In genomic region chr3:150020527-150020926, GRCh38 we compare ENCODE assay signal across 25 cellular contexts. TPM values are rescaled to one million over a fixed set of nuclear protein-coding genes. Genes with fewer than 3 reads are reported as not detected.
DNase-seq lines count a peak whose midpoint lies in the region; ATAC-seq and TF ChIP-seq lines count a peak whose summit lies in the region.
"Had no signal": no experiment of that assay in that cellular context is flagged by ENCODE, and none has a peak within 500 bp of the region (broad histone marks: within the 10 kb centered on the region; RNA-seq: fewer than 3 reads in every experiment).

No MANE protein-coding gene starts in this region.

- H3K4me1 ChIP-seq in mesenchymal stem cell (ENCODE audit: control insufficient read depth, insufficient read depth, low read depth, low read length), result peaks cover 9% of the 10 kb centered on the region
- H3K4me1 ChIP-seq: thyroid gland had no signal

- H3K36me3 Mint-ChIP-seq in chondrocyte (ENCODE audit: low read depth) (peaks cover 5% of the 10 kb centered on the region), natural killer cell (no peaks in the 10 kb centered on the region)
- no peaks in the 10 kb centered on the region for H3K36me3 Mint-ChIP-seq in activated naive CD4-positive, alpha-beta T cell treated with anti-CD3 and anti-CD28 coated beads, Interleukin-2, amount 10 ng/mL, durations not matched to agents 7 days and 5 days
- H3K36me3 Mint-ChIP-seq: neural progenitor cell had no signal

- H3K27me3 ChIP-seq in mesenchymal stem cell (ENCODE audit: control insufficient read depth in 1 of 2, insufficient read depth in 1 of 2, low read length in 2 of 2), result no peaks in the 10 kb centered on the region
- H3K27me3 ChIP-seq: BLaER1, neural progenitor cell, thyroid gland had no signal

- TF ChIP-seq CTCF in chondrocyte (IDR thresholded peaks at IDR 0.05) (peak; percentile 7), natural killer cell (IDR thresholded peaks at IDR 0.05) (no peak)

- H3K4me3 Mint-ChIP-seq in chondrocyte (ENCODE audit: unreplicated experiment) (no peak overlapping the region), natural killer cell (no peak overlapping the region)
- no peak overlapping the region for H3K4me3 Mint-ChIP-seq in activated naive CD4-positive, alpha-beta T cell treated with anti-CD3 and anti-CD28 coated beads, Interleukin-2, amount 10 ng/mL, durations not matched to agents 7 days and 5 days
- H3K4me3 Mint-ChIP-seq: activated CD4-positive, alpha-beta T cell treated with anti-CD3 and anti-CD28 coated beads for 36 hours; H9; neural progenitor cell; stimulated activated naive B cell treated with anti-CD40 and anti-IgM and Interleukin-4, amounts not matched to agents 10 μg/mL and 1 μg/mL and 100 μg/mL, for 72 hours had no signal

- no peak overlapping the region for H2BK15ac ChIP-seq in mesenchymal stem cell (ENCODE audit: low read depth, poor library complexity, severe bottlenecking)

- H3K14ac ChIP-seq in mesenchymal stem cell (ENCODE audit: low read length in 2 of 2), result no peak overlapping the region

- H2AFZ ChIP-seq in mesenchymal stem cell (ENCODE audit: low read depth, low read length), result no peak overlapping the region
- H2AFZ ChIP-seq: neural progenitor cell had no signal

- DNase-seq in ELR (ENCODE audit: low read depth), result peak; percentile 88
- DNase-seq in RPMI7951 (ENCODE audit: low read depth), result peak; percentile 10
- no peak for DNase-seq in chondrocyte (ENCODE audit: low spot score)
- peak; percentile 36 for DNase-seq in mesenchymal stem cell
- DNase-seq in activated naive CD4-positive, alpha-beta T cell treated with anti-CD3 and anti-CD28 coated beads, Interleukin-2, amount 10 ng/mL, durations not matched to agents 7 days and 5 days, result no peak
- no peak for DNase-seq in central memory CD4-positive, alpha-beta T cell
- no peak for DNase-seq in natural killer cell
- no peak for DNase-seq in HEK293T (ENCODE audit: extremely low spot score)
- DNase-seq: activated CD4-positive, alpha-beta T cell treated with anti-CD3 and anti-CD28 coated beads for 36 hours; activated CD8-positive, alpha-beta memory T cell treated with anti-CD3 and anti-CD28 coated beads, Interleukin-2, amount 50 U/mL, for 4 hours; activated effector memory CD4-positive, alpha-beta T cell treated with anti-CD3 and anti-CD28 coated beads, Interleukin-2, amount 50 U/mL, for 16 hours; anterior cingulate cortex; H9; hypothalamus; midbrain; MM.1S; NCI-H187; NCI-H446 treated with DMSO at 0.1 percent for 48 hours; stimulated activated CD4-positive, alpha-beta T cell treated with anti-CD3 and anti-CD28 coated beads, Interleukin-15, amount 100 ng/mL, for 24 hours; stimulated activated naive B cell treated with anti-CD40 and anti-IgM and Interleukin-4, amounts not matched to agents 10 μg/mL and 1 μg/mL and 100 μg/mL, for 72 hours; thyroid gland had no signal

- intact Hi-C loops in natural killer cell (cut with micrococcal nuclease), result no loop called here

- peak overlapping the region; percentile 49 for H3K27ac Mint-ChIP-seq in chondrocyte (ENCODE audit: unreplicated experiment)
- no peak overlapping the region for H3K27ac Mint-ChIP-seq in activated naive CD4-positive, alpha-beta T cell treated with anti-CD3 and anti-CD28 coated beads, Interleukin-2, amount 10 ng/mL, durations not matched to agents 7 days and 5 days
- H3K27ac Mint-ChIP-seq in natural killer cell, result no peak overlapping the region
- H3K27ac Mint-ChIP-seq: activated CD4-positive, alpha-beta T cell treated with anti-CD3 and anti-CD28 coated beads for 36 hours; H9; neural progenitor cell; stimulated activated naive B cell treated with anti-CD40 and anti-IgM and Interleukin-4, amounts not matched to agents 10 μg/mL and 1 μg/mL and 100 μg/mL, for 72 hours had no signal

- H3K18ac ChIP-seq in mesenchymal stem cell (ENCODE audit: low read depth in 1 of 2, low read length in 2 of 2), result no peak overlapping the region

- H3K23ac ChIP-seq in mesenchymal stem cell (ENCODE audit: low read length in 2 of 2), result no peak overlapping the region

- no peak overlapping the region for H3K4ac ChIP-seq in mesenchymal stem cell (ENCODE audit: low read depth in 1 of 2, low read length in 2 of 2)

- H3K4me2 ChIP-seq in mesenchymal stem cell (ENCODE audit: low read length, poor library complexity, severe bottlenecking), result no peak overlapping the region
- H3K4me2 ChIP-seq: BLaER1, neural progenitor cell had no signal

- no peak overlapping the region for H2BK5ac ChIP-seq in mesenchymal stem cell (ENCODE audit: low read depth, low read length, poor library complexity, severe bottlenecking)

- POLR2A ChIA-PET in HEK293T (lab: Yijun Ruan, JAX), result interaction anchor here (0.7 kb wide), 1 partner anchor 118 kb away, joined by 3 read pairs; no protein-coding TSS in a partner anchor

- H2BK120ac ChIP-seq in mesenchymal stem cell (ENCODE audit: low read depth, low read length), result no peak overlapping the region

- no peak overlapping the region for H2BK12ac ChIP-seq in mesenchymal stem cell (ENCODE audit: low read length in 2 of 2)

- H3K4me1 Mint-ChIP-seq in chondrocyte (ENCODE audit: low read depth) (peaks cover 33% of the 10 kb centered on the region), natural killer cell (no peaks in the 10 kb centered on the region)
- H3K4me1 Mint-ChIP-seq in activated naive CD4-positive, alpha-beta T cell treated with anti-CD3 and anti-CD28 coated beads, Interleukin-2, amount 10 ng/mL, durations not matched to agents 7 days and 5 days, result no peaks in the 10 kb centered on the region
- H3K4me1 Mint-ChIP-seq: activated CD4-positive, alpha-beta T cell treated with anti-CD3 and anti-CD28 coated beads for 36 hours had no signal

- H3K9ac ChIP-seq in mesenchymal stem cell (ENCODE audit: low read length), result no peak overlapping the region
- H3K9ac ChIP-seq: BLaER1, neural progenitor cell had no signal

- CTCF ChIA-PET in activated naive CD4-positive, alpha-beta T cell treated with anti-CD3 and anti-CD28 coated beads, Interleukin-2, amount 10 ng/mL, durations not matched to agents 7 days and 5 days (lab: Charles Lee), result no interaction called here
- CTCF ChIA-PET in HEK293T (lab: Yijun Ruan, JAX), result no interaction called here

- H2AK5ac ChIP-seq in mesenchymal stem cell (ENCODE audit: low read length, severe bottlenecking), result no peak overlapping the region

- H3K4me3 ChIP-seq in mesenchymal stem cell (ENCODE audit: insufficient read depth in 1 of 2, low read depth in 1 of 2, low read length in 2 of 2), result no peak overlapping the region
- H3K4me3 ChIP-seq: BLaER1, neural progenitor cell, SK-N-MC, thyroid gland had no signal

- no peaks in the 10 kb centered on the region for H3K79me1 ChIP-seq in mesenchymal stem cell (replicated peaks; ENCODE audit: low read length, poor library complexity, severe bottlenecking)

- H3K27me3 Mint-ChIP-seq in chondrocyte (ENCODE audit: low read depth), result no peaks in the 10 kb centered on the region
- peaks cover 13% of the 10 kb centered on the region for H3K27me3 Mint-ChIP-seq in activated naive CD4-positive, alpha-beta T cell treated with anti-CD3 and anti-CD28 coated beads, Interleukin-2, amount 10 ng/mL, durations not matched to agents 7 days and 5 days
- peaks cover 6 to 32% of the 10 kb centered on the region in 2 donors for H3K27me3 Mint-ChIP-seq in natural killer cell (ENCODE audit: low read depth in 2 of 2)

- H3K36me3 ChIP-seq in mesenchymal stem cell (ENCODE audit: control insufficient read depth in 1 of 2, insufficient read depth in 2 of 2, low read depth in 1 of 2, low read length in 2 of 2), result no peaks in the 10 kb centered on the region
- H3K36me3 ChIP-seq: BLaER1, neural progenitor cell, thyroid gland had no signal

- ATAC-seq in natural killer cell, result no peak
- ATAC-seq: activated CD4-positive, alpha-beta T cell treated with anti-CD3 and anti-CD28 coated beads for 36 hours; HepG2; stimulated activated naive B cell treated with anti-CD40 and anti-IgM and Interleukin-4, amounts not matched to agents 10 μg/mL and 1 μg/mL and 100 μg/mL, for 72 hours had no signal

- no peak overlapping the region for H4K91ac ChIP-seq in mesenchymal stem cell (ENCODE audit: low read length)

- peaks cover 17% of the 10 kb centered on the region for H3K9me3 ChIP-seq in mesenchymal stem cell (ENCODE audit: control insufficient read depth, low read length)
- H3K9me3 ChIP-seq: thyroid gland had no signal

- 26% methylated on average over 1 of the region's 1 CpG for whole genome bisulfite sequencing in mesenchymal stem cell

- H4K8ac ChIP-seq in mesenchymal stem cell (ENCODE audit: low read length), result no peak overlapping the region

- H3K9me3 Mint-ChIP-seq in chondrocyte (ENCODE audit: low read depth) (peaks cover 25% of the 10 kb centered on the region), natural killer cell (no peaks in the 10 kb centered on the region)
- peaks cover 2% of the 10 kb centered on the region for H3K9me3 Mint-ChIP-seq in activated naive CD4-positive, alpha-beta T cell treated with anti-CD3 and anti-CD28 coated beads, Interleukin-2, amount 10 ng/mL, durations not matched to agents 7 days and 5 days

- no peak overlapping the region for H3K27ac ChIP-seq in mesenchymal stem cell (ENCODE audit: low read length, poor library complexity, severe bottlenecking)
- H3K27ac ChIP-seq: BLaER1, neural progenitor cell, SK-N-MC, thyroid gland had no signal

TF ChIP-seq in HEK293T, 16 proteins besides CTCF, POLR2A, EP300 and RAD21:
- TF ChIP-seq PKNOX1 (IDR thresholded peaks at IDR 0.05) (no peak), NFRKB (IDR thresholded peaks at IDR 0.05) (no peak), TARDBP (IDR thresholded peaks at IDR 0.05) (no peak), ZNF384 (IDR thresholded peaks at IDR 0.05) (no peak), FOXM1 (IDR thresholded peaks at IDR 0.05; ENCODE audit: borderline replicate concordance) (no peak), L3MBTL2 (conservative IDR thresholded peaks at IDR 0.05) (no peak), ELF4 (IDR thresholded peaks at IDR 0.05) (no peak), SUZ12 (IDR thresholded peaks at IDR 0.05) (no peak), HDGF (IDR thresholded peaks at IDR 0.05; ENCODE audit: borderline replicate concordance) (no peak)

RNA-seq across cellular contexts. Expression of gene PFN2, which starts 49.8 kb away (rescaled TPM):
- total RNA-seq in RPMI7951 (2014; rRNA removed; shearing (Covaris generic)), result 281 and 309 TPM in 2 replicates
- total RNA-seq in chondrocyte (430 to 447 TPM (median 437 TPM) in 3 replicates), natural killer cell (1 to 10 TPM; 3.4 to 4.9 (median 4.8) TPM)
- 155 TPM for polyA plus RNA-seq in mesenchymal stem cell (2013, experiment 1 of 2)
- polyA plus RNA-seq in mesenchymal stem cell (2013, experiment 2 of 2), result 176 TPM

Comparison
In these comparisons a context has a peak if more than half of its experiments do, and no peak if none do; other contexts are left out.
1. DNase-seq: peak in ELR (single experiment), RPMI7951 (single experiment) and mesenchymal stem cell (single experiment); none in chondrocyte (single experiment), activated naive CD4-positive, alpha-beta T cell treated with anti-CD3 and anti-CD28 coated beads, Interleukin-2, amount 10 ng/mL, durations not matched to agents 7 days and 5 days (single experiment), central memory CD4-positive, alpha-beta T cell (single experiment), natural killer cell (single experiment) and HEK293T (single experiment).
2. RNA of gene PFN2, which starts 49.8 kb away (total RNA-seq): 430 to 447 TPM in chondrocyte and 281 to 309 TPM in RPMI7951; 3.4 to 4.9 TPM in natural killer cell; every median in the first group is over 10 times any median in the second.